In genomic region chr3:129213238-129213637, GRCh38 we compare ENCODE assay signal across 18 cellular contexts. TPM values are rescaled to one million over a fixed set of nuclear protein-coding genes. Genes with fewer than 3 reads are reported as not detected.
A peak's percentile ranks its signal among the peaks of the same experiment; 100 is the strongest.
DNase-seq lines count a peak whose midpoint lies in the region; ATAC-seq and TF ChIP-seq lines count a peak whose summit lies in the region.
"Had no signal": no experiment of that assay in that cellular context is flagged by ENCODE, and none has a peak within 500 bp of the region (broad histone marks: within the 10 kb centered on the region; RNA-seq: fewer than 3 reads in every experiment).

No MANE protein-coding gene starts in this region.

- no peak for ATAC-seq in HCT116
- ATAC-seq in activated T-cell treated with anti-CD3 and anti-CD28 coated beads, Interleukin-2, amount 50 U/mL, for 72 hours (replicated peaks in 1 of 2): no peak
- ATAC-seq: CD8-positive, alpha-beta T cell; GM12878 had no signal

- DNase-seq in HCT116 (ENCODE audit: low read depth, low spot score): no peak
- DNase-seq in PC-9: no peak
- peak; percentile 1 for DNase-seq in mesenteric fat pad (ENCODE audit: low spot score)
- DNase-seq in sigmoid colon: peak; percentile 14
- no peak for DNase-seq in activated T-cell treated with anti-CD3 and anti-CD28 coated beads, Interleukin-2, amount 50 U/mL, for 72 hours
- DNase-seq in mammary epithelial cell: no peak
- no peak for DNase-seq in cerebellar nuclear complex (lab: John Stamatoyannopoulos, UW)
- DNase-seq in NCI-H1417 (lab: John Stamatoyannopoulos, UW): no peak
- DNase-seq: 8988T; AML-193; Caco-2; Calu3; CD4-positive, alpha-beta T cell; CD8-positive, alpha-beta T cell; DMS79 treated with DMSO at 0.1 percent for 48 hours had no signal

- CTCF ChIA-PET in HCT116 (lab: Charles Lee): interaction anchor here (1.0 kb wide), 1 partner anchor 32 kb away, joined by 5 read pairs; no protein-coding TSS in a partner anchor
- CTCF ChIA-PET in PC-9 (lab: Charles Lee): no interaction called here
- CTCF ChIA-PET in mammary epithelial cell (lab: Charles Lee; ENCODE audit: low non-redundant PET): no interaction called here

- H3K4me2 ChIP-seq in HCT116 (ENCODE audit: low read length) (peak overlapping the region; percentile 51; the same call in 1 of the 2 replicates), PC-9 (no peak overlapping the region), mammary epithelial cell (ENCODE audit: insufficient read depth, low read depth, low read length) (no peak overlapping the region)
- H3K4me2 ChIP-seq: BLaER1 treated with 17β-estradiol and CSF1 and Interleukin-3, amounts not matched to agents 10 nM and 100 nM had no signal

- BruUV-seq in HCT116 (replicated peaks; lab: Mats Ljungman, UMichigan): no TSS peak
- BruUV-seq in PC-9 (replicated peaks; lab: Mats Ljungman, UMichigan): no TSS peak
- no TSS peak for BruUV-seq in mammary epithelial cell (replicated peaks; lab: Mats Ljungman, UMichigan)

- H3K27me3 ChIP-seq in HCT116 (ENCODE audit: insufficient read depth, low read length) (no peaks in the 10 kb centered on the region), PC-9 (ENCODE audit: insufficient read depth, low read depth) (no peaks in the 10 kb centered on the region), sigmoid colon (no peaks in the 10 kb centered on the region), mammary epithelial cell (ENCODE audit: insufficient read depth, low read length) (no peaks in the 10 kb centered on the region)
- H3K27me3 ChIP-seq: BLaER1 treated with 17β-estradiol and CSF1 and Interleukin-3, amounts not matched to agents 10 nM and 100 nM had no signal

- no peaks in the 10 kb centered on the region for H3K9me3 Mint-ChIP-seq in activated T-cell treated with anti-CD3 and anti-CD28 coated beads, Interleukin-2, amount 50 U/mL, for 72 hours
- H3K9me3 Mint-ChIP-seq: CD4-positive, alpha-beta T cell; CD8-positive, alpha-beta T cell had no signal

- WGBS in sigmoid colon, 2 donors: 96 to 97% methylated on average over 5 of the region's 5 CpGs
- WGBS in mammary epithelial cell (ENCODE audit: low coverage, missing lambda C conversion rate): 93% methylated on average over 3 of the region's 5 CpGs

- POLR2A ChIA-PET in HCT116 (lab: Charles Lee): interaction anchor here (0.6 to 2.6 kb wide), 3 partner anchors 12 to 162 kb away, joined by 3 to 12 read pairs (median 3); no protein-coding TSS in a partner anchor
- POLR2A ChIA-PET in PC-9 (lab: Charles Lee; ENCODE audit: unreplicated experiment): no interaction called here

- H3K9ac ChIP-seq in HCT116 (ENCODE audit: low read length) (no peak overlapping the region), mammary epithelial cell (ENCODE audit: insufficient read depth, low read length) (no peak overlapping the region)
- H3K9ac ChIP-seq: BLaER1 treated with 17β-estradiol and CSF1 and Interleukin-3, amounts not matched to agents 10 nM and 100 nM had no signal

- H3K4me1 ChIP-seq in HCT116 (ENCODE audit: control insufficient read depth in 1 of 2, insufficient read depth in 2 of 2, low read length in 2 of 2) (peaks cover 21 to 29% of the 10 kb centered on the region in 2 experiments), PC-9 (replicated peaks; ENCODE audit: insufficient read depth) (peaks cover 21% of the 10 kb centered on the region), sigmoid colon (peaks cover 0 to 19% (median 15%) of the 10 kb centered on the region in 4 donors), mammary epithelial cell (ENCODE audit: insufficient read depth, low read length) (peaks cover 17% of the 10 kb centered on the region)
- H3K4me1 ChIP-seq: Caco-2 had no signal

- H3K9me2 ChIP-seq in HCT116 (ENCODE audit: insufficient read depth) (no peaks in the 10 kb centered on the region), PC-9 (ENCODE audit: insufficient read depth) (no peaks in the 10 kb centered on the region)

- no peak for TF ChIP-seq RAD21 in HCT116 (IDR thresholded peaks at IDR 0.05; ENCODE audit: low read depth)

- H3K4me3 Mint-ChIP-seq in activated T-cell treated with anti-CD3 and anti-CD28 coated beads, Interleukin-2, amount 50 U/mL, for 72 hours: no peak overlapping the region
- H3K4me3 Mint-ChIP-seq: B cell; CD4-positive, alpha-beta T cell; CD8-positive, alpha-beta T cell had no signal

- H3K4me1 Mint-ChIP-seq in activated T-cell treated with anti-CD3 and anti-CD28 coated beads, Interleukin-2, amount 50 U/mL, for 72 hours (ENCODE audit: low read depth): no peaks in the 10 kb centered on the region
- H3K4me1 Mint-ChIP-seq: B cell had no signal

- dilution Hi-C loops in mammary epithelial cell (cut with HindIII; ENCODE audit: low sequenced_read_pairs): no loop called here

- H3K9me3 ChIP-seq in HCT116 (ENCODE audit: control insufficient read depth in 1 of 2, insufficient read depth in 1 of 2, low read depth in 1 of 2, low read length in 2 of 2) (no peaks in the 10 kb centered on the region), PC-9 (ENCODE audit: insufficient read depth, low read depth) (no peaks in the 10 kb centered on the region), sigmoid colon (no peaks in the 10 kb centered on the region), mammary epithelial cell (replicated peaks; ENCODE audit: insufficient read depth, low read length) (no peaks in the 10 kb centered on the region)
- H3K9me3 ChIP-seq: BLaER1 treated with 17β-estradiol and CSF1 and Interleukin-3, amounts not matched to agents 10 nM and 100 nM; Caco-2 had no signal

- H3K79me2 ChIP-seq in HCT116 (ENCODE audit: insufficient read depth, low read length): no peaks in the 10 kb centered on the region
- no peaks in the 10 kb centered on the region for H3K79me2 ChIP-seq in PC-9 (ENCODE audit: low read depth)
- H3K79me2 ChIP-seq in mammary epithelial cell (ENCODE audit: insufficient read depth, low read length): no peaks in the 10 kb centered on the region

- peaks cover 19% of the 10 kb centered on the region for H3F3A ChIP-seq in PC-9 (ENCODE audit: insufficient read depth, low read depth)

- H3K27ac ChIP-seq in HCT116 (ENCODE audit: low read depth, low read length) (peak overlapping the region; percentile 76), PC-9 (peak overlapping the region; percentile 75), sigmoid colon (no peak overlapping the region), mammary epithelial cell (ENCODE audit: insufficient read depth, low read depth, low read length) (no peak overlapping the region)
- H3K27ac ChIP-seq: BLaER1 treated with 17β-estradiol and CSF1 and Interleukin-3, amounts not matched to agents 10 nM and 100 nM had no signal

- no peaks in the 10 kb centered on the region for H4K20me1 ChIP-seq in HCT116 (ENCODE audit: insufficient read depth)
- H4K20me1 ChIP-seq in PC-9 (ENCODE audit: insufficient read depth): no peaks in the 10 kb centered on the region
- no peaks in the 10 kb centered on the region for H4K20me1 ChIP-seq in mammary epithelial cell (ENCODE audit: insufficient read depth, low read length)
- H4K20me1 ChIP-seq: BLaER1 treated with 17β-estradiol and CSF1 and Interleukin-3, amounts not matched to agents 10 nM and 100 nM had no signal

- no peak for TF ChIP-seq POLR2A in HCT116 (IDR thresholded peaks at IDR 0.05; ENCODE audit: borderline replicate concordance, extremely low read depth, insufficient read depth, insufficient read length)
- no peak for TF ChIP-seq POLR2A in sigmoid colon (IDR thresholded peaks at IDR 0.05)

- H3K36me3 ChIP-seq in HCT116 (ENCODE audit: control insufficient read depth in 1 of 2, insufficient read depth in 2 of 2, low read length in 2 of 2) (no peaks in the 10 kb centered on the region), PC-9 (ENCODE audit: low read depth) (no peaks in the 10 kb centered on the region), sigmoid colon (no peaks in the 10 kb centered on the region), mammary epithelial cell (ENCODE audit: insufficient read depth, low read length) (peaks cover 2% of the 10 kb centered on the region)
- H3K36me3 ChIP-seq: BLaER1 treated with 17β-estradiol and CSF1 and Interleukin-3, amounts not matched to agents 10 nM and 100 nM had no signal

- RAD21 ChIA-PET in HCT116 (lab: Charles Lee; ENCODE audit: low non-redundant PET in 1 of 2, low total read pairs in 2 of 2, uncharacterized antibody in 2 of 2, unreplicated experiment in 2 of 2): no interaction called here

- intact Hi-C loops in HCT116 (cut with micrococcal nuclease) (no loop called here), PC-9 (cut with micrococcal nuclease; ENCODE audit: unreplicated experiment) (no loop called here), sigmoid colon (cut with DNase I) (no loop called here), mammary epithelial cell (cut with micrococcal nuclease) (no loop called here)

- H3K36me3 Mint-ChIP-seq in activated T-cell treated with anti-CD3 and anti-CD28 coated beads, Interleukin-2, amount 50 U/mL, for 72 hours (ENCODE audit: insufficient read depth in 2 of 2): no peaks in the 10 kb centered on the region
- H3K36me3 Mint-ChIP-seq: CD8-positive, alpha-beta T cell had no signal

- in situ Hi-C loops in mammary epithelial cell (cut with MboI; ENCODE audit: low sequenced_read_pairs in 2 of 2): no loop called here

- TF ChIP-seq CTCF in HCT116 (IDR thresholded peaks at IDR 0.05 in 2 of 3, conservative IDR thresholded peaks at IDR 0.05 in 1 of 3; ENCODE audit: borderline replicate concordance in 1 of 3, insufficient read depth in 1 of 3, low read depth in 2 of 3, low read length in 2 of 3) (no peak), PC-9 (conservative IDR thresholded peaks at IDR 0.05) (no peak), sigmoid colon (IDR thresholded peaks at IDR 0.05) (no peak), mammary epithelial cell (conservative IDR thresholded peaks at IDR 0.05 in 1 of 2, IDR thresholded peaks at IDR 0.05 in 1 of 2; ENCODE audit: extremely low read depth in 1 of 2, insufficient read depth in 1 of 2, low read depth in 1 of 2, low read length in 2 of 2) (no peak)

- H3K27ac Mint-ChIP-seq in activated T-cell treated with anti-CD3 and anti-CD28 coated beads, Interleukin-2, amount 50 U/mL, for 72 hours: no peak overlapping the region
- H3K27ac Mint-ChIP-seq: B cell; CD4-positive, alpha-beta T cell; CD8-positive, alpha-beta T cell had no signal

- no peak overlapping the region for H3K4me3 ChIP-seq in HCT116 (replicated peaks in 1 of 2; ENCODE audit: low read depth in 1 of 2, low read length in 2 of 2)
- no peak overlapping the region for H3K4me3 ChIP-seq in PC-9
- no peak overlapping the region for H3K4me3 ChIP-seq in sigmoid colon
- H3K4me3 ChIP-seq in mammary epithelial cell (replicated peaks in 1 of 3; ENCODE audit: insufficient read depth in 1 of 3, low read depth in 2 of 3, low read length in 3 of 3): no peak overlapping the region
- H3K4me3 ChIP-seq: BLaER1 treated with 17β-estradiol and CSF1 and Interleukin-3, amounts not matched to agents 10 nM and 100 nM; GM12878 had no signal

- peaks cover 9% of the 10 kb centered on the region for H3K27me3 Mint-ChIP-seq in activated T-cell treated with anti-CD3 and anti-CD28 coated beads, Interleukin-2, amount 50 U/mL, for 72 hours (ENCODE audit: low read depth)
- H3K27me3 Mint-ChIP-seq: CD4-positive, alpha-beta T cell had no signal

- H2AFZ ChIP-seq in HCT116 (ENCODE audit: low read depth, low read length, poor library complexity, severe bottlenecking): no peak overlapping the region
- no peak overlapping the region for H2AFZ ChIP-seq in PC-9
- no peak overlapping the region for H2AFZ ChIP-seq in mammary epithelial cell (ENCODE audit: low read depth, low read length)

- TF ChIP-seq EP300 in sigmoid colon (IDR thresholded peaks at IDR 0.05): no peak

RNA-seq across cellular contexts. Expression of gene CNBP, which starts 29.5 kb away (rescaled TPM):
- total RNA-seq in HCT116 (2021; ENCODE audit: unreplicated experiment) (353 TPM), PC-9 (2021) (261 and 265 TPM in 2 replicates), mesenteric fat pad (338 TPM), sigmoid colon (100 to 1,000 TPM; 398 to 687 (median 623) TPM), mammary epithelial cell (100 to 1,000 TPM; 252 to 307 TPM)
- 338 TPM in 2 replicates for polyA plus RNA-seq in HCT116 (2012)
- polyA plus RNA-seq in sigmoid colon (100 to 1,000 TPM; 251 to 392 (median 343) TPM), mammary epithelial cell (349 TPM)
- 100 to 1,000 TPM; 450 to 480 TPM for total RNA-seq in activated T-cell treated with anti-CD3 and anti-CD28 coated beads, Interleukin-2, amount 50 U/mL, for 72 hours
- 213 TPM for polyA minus RNA-seq in mammary epithelial cell

RNA-seq across cellular contexts. Expression of gene COPG1, which starts 36.2 kb away (rescaled TPM):
- total RNA-seq in HCT116 (2021; ENCODE audit: unreplicated experiment) (182 TPM), PC-9 (2021) (195 and 212 TPM in 2 replicates), mesenteric fat pad (183 TPM), sigmoid colon (10 to 100 TPM; 50.9 to 78.1 (median 57.9) TPM), mammary epithelial cell (100 to 1,000 TPM; 173 to 176 TPM)
- polyA plus RNA-seq in HCT116 (2012): 171 and 220 TPM in 2 replicates
- polyA plus RNA-seq in sigmoid colon (100 to 1,000 TPM; 104 to 151 (median 148) TPM), mammary epithelial cell (98.1 TPM)
- total RNA-seq in activated T-cell treated with anti-CD3 and anti-CD28 coated beads, Interleukin-2, amount 50 U/mL, for 72 hours: 100 to 1,000 TPM; 183 to 205 TPM
- 175 TPM for polyA minus RNA-seq in mammary epithelial cell

RNA-seq across cellular contexts. Expression of gene ISY1, which starts 52.4 kb away (rescaled TPM):
- 43.6 TPM for total RNA-seq in HCT116 (2021; ENCODE audit: unreplicated experiment)
- 26.3 and 27.4 TPM in 2 replicates for polyA plus RNA-seq in HCT116 (2012)
- 62.3 and 63.1 TPM in 2 replicates for total RNA-seq in PC-9 (2021)
- 23.4 TPM for total RNA-seq in mesenteric fat pad
- 10 to 100 TPM; 18.0 to 26.0 (median 22.5) TPM for total RNA-seq in sigmoid colon
- 10 to 100 TPM; 25.2 to 31.2 (median 28.2) TPM for polyA plus RNA-seq in sigmoid colon
- total RNA-seq in activated T-cell treated with anti-CD3 and anti-CD28 coated beads, Interleukin-2, amount 50 U/mL, for 72 hours: 10 to 100 TPM; 50.2 to 68.9 TPM
- 10 to 100 TPM; 16.8 to 38.2 TPM for total RNA-seq in mammary epithelial cell
- polyA plus RNA-seq in mammary epithelial cell: 27.4 TPM
- 29.5 TPM for polyA minus RNA-seq in mammary epithelial cell

Comparison
In these comparisons a context has a peak if more than half of its experiments do, and no peak if none do; other contexts are left out.
1. DNase-seq: peak in mesenteric fat pad (single experiment) and sigmoid colon (single experiment); none in HCT116 (single experiment), PC-9 (0 of 2), activated T-cell treated with anti-CD3 and anti-CD28 coated beads, Interleukin-2, amount 50 U/mL, for 72 hours (0 of 2), mammary epithelial cell (single experiment), cerebellar nuclear complex (0 of 2) and NCI-H1417 (0 of 3).
2. H3K27ac ChIP-seq: peak in HCT116 (single experiment) and PC-9 (single experiment); none in sigmoid colon (0 of 4) and mammary epithelial cell (single experiment).